In the genomic region with DNA sequence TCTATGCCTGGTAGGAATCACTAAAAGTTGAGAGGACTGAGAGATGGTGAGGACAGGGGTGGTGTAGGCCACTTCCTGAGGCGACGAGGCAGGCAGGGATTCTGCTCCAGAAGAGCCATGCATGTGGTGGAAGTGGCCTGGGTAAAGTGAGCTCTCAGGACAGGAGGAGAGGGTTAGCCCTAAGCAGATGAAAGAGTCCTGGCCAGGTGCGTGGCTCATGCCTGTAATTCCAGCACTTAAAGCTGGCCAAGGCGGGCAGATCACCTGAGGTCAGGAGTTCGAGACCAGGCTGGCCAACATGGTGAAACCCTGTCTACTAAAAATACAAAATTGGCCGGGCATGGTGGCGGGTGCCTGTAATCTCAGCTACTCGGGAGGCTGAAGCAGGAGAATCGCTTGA, we compare ENCODE assay signal across 19 cellular contexts. TPM values are rescaled to one million over a fixed set of nuclear protein-coding genes. Genes with fewer than 3 reads are reported as not detected.
A peak's percentile ranks its signal among the peaks of the same experiment; 100 is the strongest.
DNase-seq lines count a peak whose midpoint lies in the region; ATAC-seq, FAIRE-seq and TF ChIP-seq lines count a peak whose summit lies in the region.
"Had no signal": no experiment of that assay in that cellular context is flagged by ENCODE, and none has a peak within 500 bp of the region (broad histone marks: within the 10 kb centered on the region; RNA-seq: fewer than 3 reads in every experiment).

No MANE protein-coding gene starts in this region.

- H3K9me3 Mint-ChIP-seq in natural killer cell treated with Interleukin-12 subunit alpha and Interleukin-12 subunit beta and Interleukin-15 and Interleukin-18, amount 100 ng/mL, for 72 hours = no peaks in the 10 kb centered on the region

- H3K4me1 ChIP-seq in HEK293 (ENCODE audit: control insufficient read depth, insufficient read depth, low read length) (no peaks in the 10 kb centered on the region), K562 (replicated peaks in 1 of 2; ENCODE audit: control insufficient read depth in 2 of 2, insufficient read depth in 2 of 2, low read length in 2 of 2) (peaks cover 0 to 4% of the 10 kb centered on the region in 2 experiments; a peak in 2 of 5 replicates), adrenal gland (replicated peaks in 1 of 2) (peaks cover 3 to 19% of the 10 kb centered on the region in 2 donors)

- H3K36me3 ChIP-seq in HEK293 (ENCODE audit: control insufficient read depth in 2 of 2, insufficient read depth in 1 of 2, low read length in 2 of 2) = peaks cover 51 to 54% of the 10 kb centered on the region in 2 experiments
- H3K36me3 ChIP-seq in K562 (ENCODE audit: control insufficient read depth, insufficient read depth, low read length) = peaks cover 41% of the 10 kb centered on the region
- peaks cover 0 to 51% of the 10 kb centered on the region in 2 donors for H3K36me3 ChIP-seq in adrenal gland (replicated peaks in 1 of 2)
- H3K36me3 ChIP-seq: ovary had no signal

- H3K27me3 Mint-ChIP-seq in natural killer cell treated with Interleukin-12 subunit alpha and Interleukin-12 subunit beta and Interleukin-15 and Interleukin-18, amount 100 ng/mL, for 72 hours = no peaks in the 10 kb centered on the region

- no peak overlapping the region for H3K4me3 Mint-ChIP-seq in natural killer cell treated with Interleukin-12 subunit alpha and Interleukin-12 subunit beta and Interleukin-15 and Interleukin-18, amount 100 ng/mL, for 72 hours

- no peak overlapping the region for H2AFZ ChIP-seq in K562 (ENCODE audit: low read depth, low read length)

- ATAC-seq in K562 = peak; percentile 27; the same call in 2 of the 3 replicates
- no peak for ATAC-seq in natural killer cell treated with Interleukin-12 subunit alpha and Interleukin-12 subunit beta and Interleukin-15 and Interleukin-18, amount 100 ng/mL, for 72 hours
- no peak for ATAC-seq in HG02610 (IDR thresholded peaks at IDR 0.05; ENCODE audit: unreplicated experiment)

- no peak for TF ChIP-seq RAD21 in K562 (CRISPR knock-in tag; conservative IDR thresholded peaks at IDR 0.05 in 1 of 2, IDR thresholded peaks at IDR 0.05 in 1 of 2)

- H3K4me3 ChIP-seq in HEK293 (ENCODE audit: low read depth, low read length) (no peak overlapping the region), K562 (no peak overlapping the region), adrenal gland (no peak overlapping the region)
- H3K4me3 ChIP-seq: left ventricle myocardium inferior, ovary, tibial artery had no signal

- DNase-seq in DMS53 (lab: John Stamatoyannopoulos, UW) (peak; percentile 41), DMS53 treated with DMSO at 0.1 percent for 48 hours (lab: John Stamatoyannopoulos, UW; ENCODE audit: unreplicated experiment) (no peak), K562 (ENCODE audit: extremely low read depth in 1 of 4, low spot score in 3 of 4) (no peak), adrenal gland (no peak), GM20000 (ENCODE audit: low spot score) (no peak)
- DNase-seq in natural killer cell treated with Interleukin-12 subunit alpha and Interleukin-12 subunit beta and Interleukin-15 and Interleukin-18, amount 100 ng/mL, for 72 hours (ENCODE audit: low spot score) = no peak
- DNase-seq: 8988T; central memory CD4-positive, alpha-beta T cell; KBM-7; left ventricle myocardium inferior; NCI-H1092; ovary; SW 1271; tibial artery had no signal

- no TSS peak for BruUV-seq in K562 (replicated peaks; lab: Mats Ljungman, UMichigan)

- CTCF ChIA-PET in HEK293 (lab: Yijun Ruan, JAX) (interaction anchor here (1.4 kb wide), 1 partner anchor 371 kb away, joined by 3 read pairs; no protein-coding TSS in a partner anchor), K562 (lab: Yijun Ruan, JAX; ENCODE audit: low intra/inter-chr PET ratio) (no interaction called here)

- intact Hi-C loops in K562 (cut with micrococcal nuclease) (no loop called here), adrenal gland (cut with DNase I) (no loop called here)

- no peak overlapping the region for H3K9ac ChIP-seq in K562 (ENCODE audit: insufficient read depth in 1 of 2, low read depth in 2 of 2, low read length in 2 of 2)

- WGBS in K562 (ENCODE audit: insufficient coverage, low coverage, missing lambda C conversion rate) = 87% methylated on average over 4 of the region's 9 CpGs
- 88 to 97% (median 93%) methylated on average over 9 of the region's 9 CpGs for WGBS in adrenal gland, 4 donors

- FAIRE-seq in K562 (lab: Jason Lieb, UNC) = no peak
- FAIRE-seq: frontal cortex had no signal

- H3K27me3 ChIP-seq in K562 (ENCODE audit: control insufficient read depth in 2 of 2, insufficient read depth in 2 of 2, low read length in 2 of 2) (no peaks in the 10 kb centered on the region), adrenal gland (no peaks in the 10 kb centered on the region)
- H3K27me3 ChIP-seq: ovary, tibial artery had no signal

- no peak for TF ChIP-seq CTCF in HEK293 (tag by site-specific recombination; IDR thresholded peaks at IDR 0.05)
- TF ChIP-seq CTCF in K562 (IDR thresholded peaks at IDR 0.05 in 2 of 3, conservative IDR thresholded peaks at IDR 0.05 in 1 of 3; ENCODE audit: insufficient read depth in 2 of 3, low read depth in 1 of 3, low read length in 3 of 3) = no peak
- TF ChIP-seq CTCF in adrenal gland (IDR thresholded peaks at IDR 0.05) = no peak
- no peak for TF ChIP-seq CTCF in GM20000 (IDR thresholded peaks at IDR 0.05; ENCODE audit: extremely low read depth, missing control alignments)

- H3K79me2 ChIP-seq in K562 (ENCODE audit: control insufficient read depth, insufficient read depth, low read length) = peaks cover 24% of the 10 kb centered on the region

- peaks cover 48% of the 10 kb centered on the region for H3K36me3 Mint-ChIP-seq in natural killer cell treated with Interleukin-12 subunit alpha and Interleukin-12 subunit beta and Interleukin-15 and Interleukin-18, amount 100 ng/mL, for 72 hours

- POLR2A ChIA-PET in HEK293 (lab: Yijun Ruan, JAX) = interaction anchor here (0.6 to 0.9 kb wide), 5 partner anchors 11 to 849 kb away, joined by 3 to 5 read pairs (median 3); no protein-coding TSS in a partner anchor
- POLR2A ChIA-PET in K562 (lab: Yijun Ruan, JAX) = interaction anchor here (0.8 to 3.0 kb wide), 7 partner anchors 8 to 77 kb away, joined by 3 to 15 read pairs (median 7); partner anchors contain the start of gene HSP90AA1

- 0 out of 2 replicates have a peak, but pooled peaks cover 4% of the 10 kb centered on the region for H4K20me1 ChIP-seq in K562 (replicated peaks; ENCODE audit: control insufficient read depth, insufficient read depth, low read length)

- peaks cover 22 to 36% of the 10 kb centered on the region in 2 donors for H3K4me1 Mint-ChIP-seq in natural killer cell treated with Interleukin-12 subunit alpha and Interleukin-12 subunit beta and Interleukin-15 and Interleukin-18, amount 100 ng/mL, for 72 hours (ENCODE audit: low read depth in 2 of 2)

- no peaks in the 10 kb centered on the region for H3K9me1 ChIP-seq in K562 (ENCODE audit: control insufficient read depth, insufficient read depth, low read length)

- H3K4me2 ChIP-seq in K562 (ENCODE audit: insufficient read depth, low read length) = no peak overlapping the region

- H3K27ac Mint-ChIP-seq in natural killer cell treated with Interleukin-12 subunit alpha and Interleukin-12 subunit beta and Interleukin-15 and Interleukin-18, amount 100 ng/mL, for 72 hours = peak overlapping the region; percentile 37 to 55

- TF ChIP-seq POLR2A in K562 (conservative IDR thresholded peaks at IDR 0.05) (no peak), adrenal gland (IDR thresholded peaks at IDR 0.05) (no peak)

- no peak overlapping the region for H3K27ac ChIP-seq in HEK293 (ENCODE audit: extremely low read depth, low read depth, low read length)
- no peak overlapping the region for H3K27ac ChIP-seq in K562 (ENCODE audit: extremely low read depth, low read depth, low read length)
- H3K27ac ChIP-seq in adrenal gland = no peak overlapping the region
- H3K27ac ChIP-seq: C4-2B, left ventricle myocardium inferior, ovary, tibial artery, VCaP had no signal

- in situ Hi-C loops in K562 (cut with MboI) = no loop called here

- TF ChIP-seq EP300 in K562 (IDR thresholded peaks at IDR 0.05; ENCODE audit: low read length) = no peak

- H3K9me3 ChIP-seq in HEK293 (ENCODE audit: control insufficient read depth, insufficient read depth, low read depth, low read length) (no peaks in the 10 kb centered on the region), K562 (replicated peaks; ENCODE audit: control insufficient read depth, insufficient read depth, low read depth, low read length) (no peaks in the 10 kb centered on the region), adrenal gland (replicated peaks in 1 of 3) (no peaks in the 10 kb centered on the region)
- H3K9me3 ChIP-seq: left ventricle myocardium inferior, ovary, tibial artery had no signal

TF ChIP-seq in HEK293, 187 proteins besides CTCF, POLR2A, EP300 and RAD21 (continues in another document):
- no peak for TF ChIP-seq ZSCAN30 (tag by site-specific recombination; IDR thresholded peaks at IDR 0.05)
- TF ChIP-seq ZNF600 (tag by site-specific recombination; IDR thresholded peaks at IDR 0.05) = peak; percentile 74

TF ChIP-seq in K562, 482 proteins besides CTCF, POLR2A, EP300 and RAD21 (continues in another document):
- TF ChIP-seq RBFOX2 (IDR thresholded peaks at IDR 0.05; ENCODE audit: low read depth, low read length) (peak; percentile 43; the same call in 1 of the 2 replicates), TAF15 (IDR thresholded peaks at IDR 0.05; ENCODE audit: low read depth, low read length) (no peak), CHD2 (IDR thresholded peaks at IDR 0.05; ENCODE audit: low read depth, low read length) (peak; percentile 39; the same call in 1 of the 2 replicates)

RNA-seq across cellular contexts. Expression of gene HSP90AA1, which starts 8.5 kb away (rescaled TPM):
- 297 and 1,009 TPM in 2 replicates for total RNA-seq in K562 (2011; cell fraction: chromatin; rRNA removed; ENCODE audit: low replicate concordance)
- total RNA-seq in K562 (2011; cell fraction: nucleolus; rRNA removed) = 170 and 251 TPM in 2 replicates
- total RNA-seq in K562 (2011; cell fraction: nucleoplasm; rRNA removed) = 335 and 379 TPM in 2 replicates
- 578 and 630 TPM in 2 replicates for total RNA-seq in K562 (2014; rRNA removed)
- 496 and 561 TPM in 2 replicates for total RNA-seq in K562 (2014; rRNA removed; fragmentation: Illumina TruSeq; extraction: Trizol)
- total RNA-seq in K562 (2015; rRNA removed; fragmentation: Illumina TruSeq; extraction: Trizol) = 376 and 377 TPM in 2 replicates
- 895 and 957 TPM in 2 replicates for total RNA-seq in K562 (2021)
- polyA plus RNA-seq in K562 (2011; rRNA removed) = 1,094 and 1,547 TPM in 2 replicates
- polyA plus RNA-seq in K562 (2011; cell fraction: cytosol; rRNA removed) = 239 and 550 TPM in 2 replicates
- 154 and 294 TPM in 2 replicates for polyA plus RNA-seq in K562 (2011; cell fraction: nucleus; rRNA removed)
- polyA plus RNA-seq in K562 (2012) = 370 and 1,431 TPM in 2 replicates
- 1,640 and 1,731 TPM in 2 replicates for polyA plus RNA-seq in K562 (2014; fragmentation: Illumina TruSeq; extraction: Trizol)
- polyA plus RNA-seq in K562 (2014; fragmentation: Nextera tagmentation; extraction: Ambion mirVana) = 1,000 to 10,000 TPM in 1 of 2 experiments, 100 to 1,000 TPM in 1; 787 to 1,003 TPM
- 879 and 956 TPM in 2 replicates for polyA plus RNA-seq in K562 (2014; rRNA removed)
- polyA minus RNA-seq in K562 (2011; rRNA and poly(A)+ RNA removed) = 1,917 and 1,981 TPM in 2 replicates
- 1,324 and 1,529 TPM in 2 replicates for polyA minus RNA-seq in K562 (2011; cell fraction: cytosol; rRNA and poly(A)+ RNA removed)
- 126 and 337 TPM in 2 replicates for polyA minus RNA-seq in K562 (2011; cell fraction: nucleus; rRNA and poly(A)+ RNA removed)
- 100 to 1,000 TPM; 831 to 919 TPM for total RNA-seq in natural killer cell treated with Interleukin-12 subunit alpha and Interleukin-12 subunit beta and Interleukin-15 and Interleukin-18, amount 100 ng/mL, for 72 hours
- total RNA-seq in adrenal gland = 100 to 1,000 TPM; 272 to 634 (median 392) TPM
- polyA plus RNA-seq in adrenal gland = 1,000 to 10,000 TPM in 1 of 3 donors, 100 to 1,000 TPM in 2; 293 to 1,666 (median 388) TPM
